Comparison of ENCODE assay signal across 1 cellular context in the genomic region with DNA sequence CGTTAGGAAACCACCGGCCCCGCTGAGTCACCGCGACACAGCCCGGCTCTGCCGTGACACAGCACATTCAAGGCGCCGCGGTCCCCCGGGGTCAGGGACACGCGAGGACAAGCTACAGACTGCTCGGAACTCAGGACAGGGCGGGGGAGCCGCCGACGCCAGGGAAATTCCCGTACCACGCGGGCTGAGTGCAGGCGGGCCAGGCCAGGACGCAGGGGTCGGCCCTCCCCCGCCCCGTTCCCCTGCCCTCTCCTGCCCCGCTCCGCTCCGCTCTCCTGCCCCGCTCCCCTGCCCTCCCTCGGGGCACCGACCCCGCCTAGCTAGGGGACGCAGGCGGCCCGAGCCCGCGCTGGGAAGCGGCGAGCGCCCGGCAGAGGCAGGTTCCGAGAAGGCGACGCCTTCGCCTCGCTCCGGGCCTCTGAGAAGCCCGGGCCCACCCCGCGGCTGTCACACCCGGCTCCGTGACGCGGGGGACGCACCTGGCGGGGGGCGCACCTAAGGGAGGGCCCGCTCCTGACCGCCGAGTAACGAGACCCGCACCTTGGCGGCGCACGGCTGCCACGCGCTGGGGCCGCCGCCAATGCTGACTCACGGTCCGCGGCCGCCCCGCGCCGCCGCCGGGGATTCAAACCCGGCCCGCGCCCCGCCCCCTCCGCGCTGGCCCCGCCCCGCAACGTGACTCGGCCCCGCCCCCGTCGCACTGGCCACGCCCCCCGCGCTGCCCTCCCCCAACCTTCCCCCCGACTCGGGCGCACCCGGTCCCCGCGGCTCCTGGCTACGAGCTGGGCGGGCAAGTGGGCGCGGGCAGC.
TF ChIP-seq lines count a peak whose summit lies in the region.

No MANE protein-coding gene starts in this region.

TF ChIP-seq in K562, 482 proteins besides CTCF, POLR2A, EP300 and RAD21 (continued from another document and continues in another):
- TF ChIP-seq, protein P1, sequence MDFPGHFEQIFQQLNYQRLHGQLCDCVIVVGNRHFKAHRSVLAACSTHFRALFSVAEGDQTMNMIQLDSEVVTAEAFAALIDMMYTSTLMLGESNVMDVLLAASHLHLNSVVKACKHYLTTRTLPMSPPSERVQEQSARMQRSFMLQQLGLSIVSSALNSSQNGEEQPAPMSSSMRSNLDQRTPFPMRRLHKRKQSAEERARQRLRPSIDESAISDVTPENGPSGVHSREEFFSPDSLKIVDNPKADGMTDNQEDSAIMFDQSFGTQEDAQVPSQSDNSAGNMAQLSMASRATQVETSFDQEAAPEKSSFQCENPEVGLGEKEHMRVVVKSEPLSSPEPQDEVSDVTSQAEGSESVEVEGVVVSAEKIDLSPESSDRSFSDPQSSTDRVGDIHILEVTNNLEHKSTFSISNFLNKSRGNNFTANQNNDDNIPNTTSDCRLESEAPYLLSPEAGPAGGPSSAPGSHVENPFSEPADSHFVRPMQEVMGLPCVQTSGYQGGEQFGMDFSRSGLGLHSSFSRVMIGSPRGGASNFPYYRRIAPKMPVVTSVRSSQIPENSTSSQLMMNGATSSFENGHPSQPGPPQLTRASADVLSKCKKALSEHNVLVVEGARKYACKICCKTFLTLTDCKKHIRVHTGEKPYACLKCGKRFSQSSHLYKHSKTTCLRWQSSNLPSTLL (IDR thresholded peaks at IDR 0.05), result no peak
- TF ChIP-seq, protein P2, sequence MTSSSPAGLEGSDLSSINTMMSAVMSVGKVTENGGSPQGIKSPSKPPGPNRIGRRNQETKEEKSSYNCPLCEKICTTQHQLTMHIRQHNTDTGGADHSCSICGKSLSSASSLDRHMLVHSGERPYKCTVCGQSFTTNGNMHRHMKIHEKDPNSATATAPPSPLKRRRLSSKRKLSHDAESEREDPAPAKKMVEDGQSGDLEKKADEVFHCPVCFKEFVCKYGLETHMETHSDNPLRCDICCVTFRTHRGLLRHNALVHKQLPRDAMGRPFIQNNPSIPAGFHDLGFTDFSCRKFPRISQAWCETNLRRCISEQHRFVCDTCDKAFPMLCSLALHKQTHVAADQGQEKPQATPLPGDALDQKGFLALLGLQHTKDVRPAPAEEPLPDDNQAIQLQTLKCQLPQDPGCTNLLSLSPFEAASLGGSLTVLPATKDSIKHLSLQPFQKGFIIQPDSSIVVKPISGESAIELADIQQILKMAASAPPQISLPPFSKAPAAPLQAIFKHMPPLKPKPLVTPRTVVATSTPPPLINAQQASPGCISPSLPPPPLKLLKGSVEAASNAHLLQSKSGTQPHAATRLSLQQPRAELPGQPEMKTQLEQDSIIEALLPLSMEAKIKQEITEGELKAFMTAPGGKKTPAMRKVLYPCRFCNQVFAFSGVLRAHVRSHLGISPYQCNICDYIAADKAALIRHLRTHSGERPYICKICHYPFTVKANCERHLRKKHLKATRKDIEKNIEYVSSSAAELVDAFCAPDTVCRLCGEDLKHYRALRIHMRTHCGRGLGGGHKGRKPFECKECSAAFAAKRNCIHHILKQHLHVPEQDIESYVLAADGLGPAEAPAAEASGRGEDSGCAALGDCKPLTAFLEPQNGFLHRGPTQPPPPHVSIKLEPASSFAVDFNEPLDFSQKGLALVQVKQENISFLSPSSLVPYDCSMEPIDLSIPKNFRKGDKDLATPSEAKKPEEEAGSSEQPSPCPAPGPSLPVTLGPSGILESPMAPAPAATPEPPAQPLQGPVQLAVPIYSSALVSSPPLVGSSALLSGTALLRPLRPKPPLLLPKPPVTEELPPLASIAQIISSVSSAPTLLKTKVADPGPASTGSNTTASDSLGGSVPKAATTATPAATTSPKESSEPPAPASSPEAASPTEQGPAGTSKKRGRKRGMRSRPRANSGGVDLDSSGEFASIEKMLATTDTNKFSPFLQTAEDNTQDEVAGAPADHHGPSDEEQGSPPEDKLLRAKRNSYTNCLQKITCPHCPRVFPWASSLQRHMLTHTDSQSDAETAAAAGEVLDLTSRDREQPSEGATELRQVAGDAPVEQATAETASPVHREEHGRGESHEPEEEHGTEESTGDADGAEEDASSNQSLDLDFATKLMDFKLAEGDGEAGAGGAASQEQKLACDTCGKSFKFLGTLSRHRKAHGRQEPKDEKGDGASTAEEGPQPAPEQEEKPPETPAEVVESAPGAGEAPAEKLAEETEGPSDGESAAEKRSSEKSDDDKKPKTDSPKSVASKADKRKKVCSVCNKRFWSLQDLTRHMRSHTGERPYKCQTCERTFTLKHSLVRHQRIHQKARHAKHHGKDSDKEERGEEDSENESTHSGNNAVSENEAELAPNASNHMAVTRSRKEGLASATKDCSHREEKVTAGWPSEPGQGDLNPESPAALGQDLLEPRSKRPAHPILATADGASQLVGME (CRISPR knock-in tag; IDR thresholded peaks at IDR 0.05), result no peak
- TF ChIP-seq ZNF354B (CRISPR knock-in tag; IDR thresholded peaks at IDR 0.05) (no peak), TEAD2 (tag; IDR thresholded peaks at IDR 0.05) (no peak), RBM39 (optimal IDR thresholded peaks at IDR 0.05; ENCODE audit: low read depth, low read length) (no peak), KLF10 (CRISPR knock-in tag; IDR thresholded peaks at IDR 0.05) (no peak), ZEB2 (IDR thresholded peaks at IDR 0.05) (peak; percentile 61; the same call in 1 of the 2 replicates), MECOM (CRISPR knock-in tag; IDR thresholded peaks at IDR 0.05) (no peak), E2F4 (CRISPR knock-in tag; IDR thresholded peaks at IDR 0.05; ENCODE audit: low read depth) (peak; percentile 46; the same call in 1 of the 2 replicates), ZNF644 (tag; IDR thresholded peaks at IDR 0.05; ENCODE audit: low read depth) (no peak), DPF2 (IDR thresholded peaks at IDR 0.05) (peak; percentile 91; the same call in 1 of the 2 replicates), ZZZ3 (IDR thresholded peaks at IDR 0.05) (no peak), FOXP1 (CRISPR knock-in tag; IDR thresholded peaks at IDR 0.05) (0 out of 2 replicates have a peak, but pooled peaks have one; percentile 72), PHB2 (IDR thresholded peaks at IDR 0.05; ENCODE audit: low read depth) (no peak), TCFL5 (CRISPR knock-in tag; conservative IDR thresholded peaks at IDR 0.05) (no peak), MEIS2 (IDR thresholded peaks at IDR 0.05; ENCODE audit: partially characterized antibody) (no peak), GATA2 (CRISPR knock-in tag; IDR thresholded peaks at IDR 0.05) (no peak), ETS2 (tag; IDR thresholded peaks at IDR 0.05; ENCODE audit: borderline replicate concordance, poor library complexity, severe bottlenecking) (no peak), SRSF7 (optimal IDR thresholded peaks at IDR 0.05; ENCODE audit: low read depth, low read length) (peak; percentile 30), ZNF277 (CRISPR knock-in tag; IDR thresholded peaks at IDR 0.05; ENCODE audit: borderline replicate concordance) (no peak), BRF1 (IDR thresholded peaks at IDR 0.05; ENCODE audit: borderline replicate concordance, extremely low read depth, insufficient read length) (no peak), ZNF263 (CRISPR knock-in tag; IDR thresholded peaks at IDR 0.05; ENCODE audit: borderline replicate concordance) (no peak; the same call in 1 of the 2 replicates), PRDM10 (IDR thresholded peaks at IDR 0.05; ENCODE audit: partially characterized antibody) (peak; percentile 54), CREB1 (IDR thresholded peaks at IDR 0.05) (peak; percentile 35; the same call in 1 of the 2 replicates), CREB1 (CRISPR knock-in tag; IDR thresholded peaks at IDR 0.05) (peak; percentile 66), HDAC1 (IDR thresholded peaks at IDR 0.05) (peak in 1 of 2 experiments; percentile 95; a peak in 2 of 4 replicates), KDM5B (IDR thresholded peaks at IDR 0.05; ENCODE audit: insufficient replicate concordance, low read depth, low read length) (peak; percentile 75), ZFP36 (IDR thresholded peaks at IDR 0.05; ENCODE audit: low read depth, low read length, partially characterized antibody) (no peak), KAT8 (IDR thresholded peaks at IDR 0.05; ENCODE audit: low read depth) (no peak), ZNF76 (CRISPR knock-in tag; IDR thresholded peaks at IDR 0.05; ENCODE audit: borderline replicate concordance) (no peak), ZNF77 (CRISPR knock-in tag; IDR thresholded peaks at IDR 0.05) (no peak), CXXC5 (CRISPR knock-in tag; IDR thresholded peaks at IDR 0.05) (peak; percentile 89), ZNF146 (CRISPR knock-in tag; IDR thresholded peaks at IDR 0.05; ENCODE audit: unreplicated experiment) (no peak)
- TF ChIP-seq, protein P3, sequence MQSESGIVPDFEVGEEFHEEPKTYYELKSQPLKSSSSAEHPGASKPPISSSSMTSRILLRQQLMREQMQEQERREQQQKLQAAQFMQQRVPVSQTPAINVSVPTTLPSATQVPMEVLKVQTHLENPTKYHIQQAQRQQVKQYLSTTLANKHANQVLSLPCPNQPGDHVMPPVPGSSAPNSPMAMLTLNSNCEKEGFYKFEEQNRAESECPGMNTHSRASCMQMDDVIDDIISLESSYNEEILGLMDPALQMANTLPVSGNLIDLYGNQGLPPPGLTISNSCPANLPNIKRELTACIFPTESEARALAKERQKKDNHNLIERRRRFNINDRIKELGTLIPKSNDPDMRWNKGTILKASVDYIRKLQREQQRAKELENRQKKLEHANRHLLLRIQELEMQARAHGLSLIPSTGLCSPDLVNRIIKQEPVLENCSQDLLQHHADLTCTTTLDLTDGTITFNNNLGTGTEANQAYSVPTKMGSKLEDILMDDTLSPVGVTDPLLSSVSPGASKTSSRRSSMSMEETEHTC (IDR thresholded peaks at IDR 0.05), result no peak
- TF ChIP-seq, protein P4, sequence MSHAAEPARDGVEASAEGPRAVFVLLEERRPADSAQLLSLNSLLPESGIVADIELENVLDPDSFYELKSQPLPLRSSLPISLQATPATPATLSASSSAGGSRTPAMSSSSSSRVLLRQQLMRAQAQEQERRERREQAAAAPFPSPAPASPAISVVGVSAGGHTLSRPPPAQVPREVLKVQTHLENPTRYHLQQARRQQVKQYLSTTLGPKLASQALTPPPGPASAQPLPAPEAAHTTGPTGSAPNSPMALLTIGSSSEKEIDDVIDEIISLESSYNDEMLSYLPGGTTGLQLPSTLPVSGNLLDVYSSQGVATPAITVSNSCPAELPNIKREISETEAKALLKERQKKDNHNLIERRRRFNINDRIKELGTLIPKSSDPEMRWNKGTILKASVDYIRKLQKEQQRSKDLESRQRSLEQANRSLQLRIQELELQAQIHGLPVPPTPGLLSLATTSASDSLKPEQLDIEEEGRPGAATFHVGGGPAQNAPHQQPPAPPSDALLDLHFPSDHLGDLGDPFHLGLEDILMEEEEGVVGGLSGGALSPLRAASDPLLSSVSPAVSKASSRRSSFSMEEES (CRISPR knock-in tag; IDR thresholded peaks at IDR 0.05), result no peak
- TF ChIP-seq, protein P5, sequence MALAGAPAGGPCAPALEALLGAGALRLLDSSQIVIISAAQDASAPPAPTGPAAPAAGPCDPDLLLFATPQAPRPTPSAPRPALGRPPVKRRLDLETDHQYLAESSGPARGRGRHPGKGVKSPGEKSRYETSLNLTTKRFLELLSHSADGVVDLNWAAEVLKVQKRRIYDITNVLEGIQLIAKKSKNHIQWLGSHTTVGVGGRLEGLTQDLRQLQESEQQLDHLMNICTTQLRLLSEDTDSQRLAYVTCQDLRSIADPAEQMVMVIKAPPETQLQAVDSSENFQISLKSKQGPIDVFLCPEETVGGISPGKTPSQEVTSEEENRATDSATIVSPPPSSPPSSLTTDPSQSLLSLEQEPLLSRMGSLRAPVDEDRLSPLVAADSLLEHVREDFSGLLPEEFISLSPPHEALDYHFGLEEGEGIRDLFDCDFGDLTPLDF (CRISPR knock-in tag; IDR thresholded peaks at IDR 0.05), result no peak; the same call in 1 of the 2 replicates
- TF ChIP-seq, protein P6, sequence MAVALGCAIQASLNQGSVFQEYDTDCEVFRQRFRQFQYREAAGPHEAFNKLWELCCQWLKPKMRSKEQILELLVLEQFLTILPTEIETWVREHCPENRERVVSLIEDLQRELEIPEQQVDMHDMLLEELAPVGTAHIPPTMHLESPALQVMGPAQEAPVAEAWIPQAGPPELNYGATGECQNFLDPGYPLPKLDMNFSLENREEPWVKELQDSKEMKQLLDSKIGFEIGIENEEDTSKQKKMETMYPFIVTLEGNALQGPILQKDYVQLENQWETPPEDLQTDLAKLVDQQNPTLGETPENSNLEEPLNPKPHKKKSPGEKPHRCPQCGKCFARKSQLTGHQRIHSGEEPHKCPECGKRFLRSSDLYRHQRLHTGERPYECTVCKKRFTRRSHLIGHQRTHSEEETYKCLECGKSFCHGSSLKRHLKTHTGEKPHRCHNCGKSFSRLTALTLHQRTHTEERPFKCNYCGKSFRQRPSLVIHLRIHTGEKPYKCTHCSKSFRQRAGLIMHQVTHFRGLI (CRISPR knock-in tag; IDR thresholded peaks at IDR 0.05), result no peak
